12 cellular contexts compared by ENCODE assay signal in genomic region chr1:89607156-89607555, GRCh38. TPM values are rescaled to one million over a fixed set of nuclear protein-coding genes. Genes with fewer than 3 reads are reported as not detected.
A peak's percentile ranks its signal among the peaks of the same experiment; 100 is the strongest.
DNase-seq lines count a peak whose midpoint lies in the region; ATAC-seq lines count a peak whose summit lies in the region.
"Had no signal": no experiment of that assay in that cellular context is flagged by ENCODE, and none has a peak within 500 bp of the region (broad histone marks: within the 10 kb centered on the region; RNA-seq: fewer than 3 reads in every experiment).

No MANE protein-coding gene starts in this region.

- no peaks in the 10 kb centered on the region for H3K27me3 ChIP-seq in CD8-positive, alpha-beta memory T cell (ENCODE audit: insufficient read depth, low read length, poor library complexity, severe bottlenecking)
- H3K27me3 ChIP-seq: hepatocyte had no signal

- H3K27me3 Mint-ChIP-seq in CD8-positive, alpha-beta memory T cell: peaks cover 0 to 3% of the 10 kb centered on the region in 2 donors
- no peaks in the 10 kb centered on the region for H3K27me3 Mint-ChIP-seq in T-helper 2 cell treated with Interferon-gamma antibody and Interleukin-4, amounts not matched to agents 5 μg/mL and 100 μg/mL, for 36 hours (ENCODE audit: low read depth)
- no peaks in the 10 kb centered on the region for H3K27me3 Mint-ChIP-seq in naive thymus-derived CD8-positive, alpha-beta T cell

- H3K4me1 Mint-ChIP-seq in CD8-positive, alpha-beta memory T cell: peaks cover 89 to 99% (median 96%) of the 10 kb centered on the region in 3 donors
- H3K4me1 Mint-ChIP-seq in T-helper 2 cell treated with Interferon-gamma antibody and Interleukin-4, amounts not matched to agents 5 μg/mL and 100 μg/mL, for 36 hours (ENCODE audit: low read depth): peaks cover 87% of the 10 kb centered on the region
- peaks cover 38 to 96% (median 94%) of the 10 kb centered on the region in 4 donors for H3K4me1 Mint-ChIP-seq in naive thymus-derived CD8-positive, alpha-beta T cell

- peak overlapping the region; percentile 56 to 92 (median 82) for H3K4me3 Mint-ChIP-seq in CD8-positive, alpha-beta memory T cell
- H3K4me3 Mint-ChIP-seq in T-helper 2 cell treated with Interferon-gamma antibody and Interleukin-4, amounts not matched to agents 5 μg/mL and 100 μg/mL, for 36 hours: peak overlapping the region; percentile 67
- H3K4me3 Mint-ChIP-seq in naive thymus-derived CD8-positive, alpha-beta T cell: peak overlapping the region; percentile 59 to 91 (median 72)

- peak overlapping the region; percentile 77 to 99 (median 97) for H3K27ac Mint-ChIP-seq in CD8-positive, alpha-beta memory T cell
- peak overlapping the region; percentile 99 for H3K27ac Mint-ChIP-seq in T-helper 2 cell treated with Interferon-gamma antibody and Interleukin-4, amounts not matched to agents 5 μg/mL and 100 μg/mL, for 36 hours
- H3K27ac Mint-ChIP-seq in naive thymus-derived CD8-positive, alpha-beta T cell: peak overlapping the region; percentile 94 to 100 (median 99)

- H3K27ac ChIP-seq in CD8-positive, alpha-beta memory T cell (ENCODE audit: low read depth, low read length): peak overlapping the region; percentile 73
- H3K27ac ChIP-seq: epithelial cell of prostate, hepatocyte had no signal

- CTCF ChIA-PET in CD8-positive, alpha-beta memory T cell (lab: Charles Lee): interaction anchor here (0.9 to 23.6 kb wide), 7 partner anchors 10 to 156 kb away, joined by 3 to 403 read pairs (median 14); partner anchors contain the start of gene LRRC8C

- POLR2A ChIA-PET in CD8-positive, alpha-beta memory T cell (lab: Charles Lee): interaction anchor here (0.6 to 6.9 kb wide), 7 partner anchors 14 to 156 kb away, joined by 3 to 90 read pairs (median 8); partner anchors contain the start of genes LRRC8B and LRRC8C
- POLR2A ChIA-PET in naive thymus-derived CD8-positive, alpha-beta T cell (lab: Charles Lee): interaction anchor here (1.0 to 13.2 kb wide), 10 partner anchors 10 to 481 kb away, joined by 3 to 329 read pairs (median 26); partner anchors contain the start of genes GBP2, LRRC8B and LRRC8C

- no peaks in the 10 kb centered on the region for H3K9me3 Mint-ChIP-seq in CD8-positive, alpha-beta memory T cell
- no peaks in the 10 kb centered on the region for H3K9me3 Mint-ChIP-seq in T-helper 2 cell treated with Interferon-gamma antibody and Interleukin-4, amounts not matched to agents 5 μg/mL and 100 μg/mL, for 36 hours
- no peaks in the 10 kb centered on the region for H3K9me3 Mint-ChIP-seq in naive thymus-derived CD8-positive, alpha-beta T cell

- H3K4me3 ChIP-seq in CD8-positive, alpha-beta memory T cell (ENCODE audit: low read length): peak overlapping the region; percentile 57
- H3K4me3 ChIP-seq: hepatocyte had no signal

- no peaks in the 10 kb centered on the region for H3K36me3 Mint-ChIP-seq in CD8-positive, alpha-beta memory T cell
- H3K36me3 Mint-ChIP-seq in T-helper 2 cell treated with Interferon-gamma antibody and Interleukin-4, amounts not matched to agents 5 μg/mL and 100 μg/mL, for 36 hours (ENCODE audit: low read depth): peaks cover 12% of the 10 kb centered on the region
- no peaks in the 10 kb centered on the region for H3K36me3 Mint-ChIP-seq in naive thymus-derived CD8-positive, alpha-beta T cell

- H3K36me3 ChIP-seq in CD8-positive, alpha-beta memory T cell (ENCODE audit: insufficient read depth, low read length): no peaks in the 10 kb centered on the region

- H3K4me1 ChIP-seq in CD8-positive, alpha-beta memory T cell (ENCODE audit: insufficient read depth, low read length): peaks cover 98% of the 10 kb centered on the region

- ATAC-seq in naive thymus-derived CD8-positive, alpha-beta T cell: peak; percentile 43 to 54
- ATAC-seq in HG02973 (IDR thresholded peaks at IDR 0.05; ENCODE audit: unreplicated experiment) (no peak), HG02970 (IDR thresholded peaks at IDR 0.05; ENCODE audit: low FRiP score, unreplicated experiment) (no peak)

- peak in 3 of 5 donors; percentile 69 to 79 (median 71) for DNase-seq in CD8-positive, alpha-beta memory T cell
- no peak for DNase-seq in T-helper 2 cell treated with Interferon-gamma antibody and Interleukin-4, amounts not matched to agents 5 μg/mL and 100 μg/mL, for 36 hours (ENCODE audit: low spot score)
- peak; percentile 45 for DNase-seq in activated effector memory CD4-positive, alpha-beta T cell treated with Interleukin-2 at 50 U/mL for 16 hours
- peak in 9 of 10 donors; percentile 23 to 82 (median 54) for DNase-seq in naive thymus-derived CD8-positive, alpha-beta T cell
- no peak for DNase-seq in NCI-H2171 (lab: John Stamatoyannopoulos, UW)
- DNase-seq: cerebellar nuclear complex, NCI-H2029, NCI-H748 treated with DMSO at 0.1 percent for 48 hours had no signal

- no peaks in the 10 kb centered on the region for H3K9me3 ChIP-seq in CD8-positive, alpha-beta memory T cell (ENCODE audit: low read length)

RNA-seq across cellular contexts. Expression of gene LRRC8C, which starts 25.8 kb away (rescaled TPM):
- total RNA-seq in CD8-positive, alpha-beta memory T cell: 10 to 100 TPM; 61.4 to 63.5 TPM
- 19.7 TPM for polyA plus RNA-seq in CD8-positive, alpha-beta memory T cell
- 10 to 100 TPM; 52.2 to 53.3 TPM for total RNA-seq in naive thymus-derived CD8-positive, alpha-beta T cell
- 10 to 100 TPM; 10.0 to 19.2 (median 14.2) TPM for polyA plus RNA-seq in naive thymus-derived CD8-positive, alpha-beta T cell

Comparison
In these comparisons a context has a peak if more than half of its experiments do, and no peak if none do; other contexts are left out.
1. DNase-seq: peak in CD8-positive, alpha-beta memory T cell (3 of 5), activated effector memory CD4-positive, alpha-beta T cell treated with Interleukin-2 at 50 U/mL for 16 hours (single experiment) and naive thymus-derived CD8-positive, alpha-beta T cell (9 of 10); none in T-helper 2 cell treated with Interferon-gamma antibody and Interleukin-4, amounts not matched to agents 5 μg/mL and 100 μg/mL, for 36 hours (single experiment) and NCI-H2171 (single experiment).
2. ATAC-seq: peak in naive thymus-derived CD8-positive, alpha-beta T cell (2 of 2); none in HG02973 (single experiment) and HG02970 (single experiment).
3. Peak in every context shown above with its lines, with median percentiles within 50 percentile points of each other: H3K27ac Mint-ChIP-seq and H3K4me3 Mint-ChIP-seq.